ENCODE assay signal across 22 cellular contexts in genomic region chr10:86319626-86320025, GRCh38. TPM values are rescaled to one million over a fixed set of nuclear protein-coding genes. Genes with fewer than 3 reads are reported as not detected.
DNase-seq lines count a peak whose midpoint lies in the region; ATAC-seq and TF ChIP-seq lines count a peak whose summit lies in the region.
"Had no signal": no experiment of that assay in that cellular context is flagged by ENCODE, and none has a peak within 500 bp of the region (broad histone marks: within the 10 kb centered on the region; RNA-seq: fewer than 3 reads in every experiment).

No MANE protein-coding gene starts in this region.

- H3K36me3 ChIP-seq in heart right ventricle (no peaks in the 10 kb centered on the region), WERI-Rb-1 (no peaks in the 10 kb centered on the region), upper lobe of right lung (no peaks in the 10 kb centered on the region)
- H3K36me3 ChIP-seq: MG63 had no signal

- peaks cover 0 to 13% (median 0%) of the 10 kb centered on the region in 7 donors for H3K27me3 ChIP-seq in heart right ventricle
- no peaks in the 10 kb centered on the region for H3K27me3 ChIP-seq in WERI-Rb-1 (ENCODE audit: insufficient read depth, low read depth, severe bottlenecking)
- H3K27me3 ChIP-seq in upper lobe of right lung: no peaks in the 10 kb centered on the region

- H3K4me1 ChIP-seq in heart right ventricle (peaks cover 0 to 3% (median 0%) of the 10 kb centered on the region in 9 donors), upper lobe of right lung (no peaks in the 10 kb centered on the region)

- intact Hi-C loops in cardiac septum (cut with DNase I): no loop called here
- intact Hi-C loops in heart right ventricle (cut with DNase I): no loop called here
- intact Hi-C loops in upper lobe of right lung (cut with DNase I): no loop called here

- WGBS in heart right ventricle, 2 donors: 38 to 47% methylated on average over 3 of the region's 3 CpGs

- DNase-seq in cardiac septum (ENCODE audit: low spot score) (peak; percentile 54), heart right ventricle (no peak), WERI-Rb-1 (peak; percentile 8), mesenteric fat pad (ENCODE audit: low spot score) (peak; percentile 43), upper lobe of right lung (peak; percentile 10), NCI-H187 treated with DMSO at 0.1 percent for 48 hours (lab: John Stamatoyannopoulos, UW) (no peak)
- DNase-seq: EL, GF-D8, GOT3, MG63, NCI-H1092, NCI-H1436, NCI-H2081, NCI-H2171, NCI-H446, NCI-H526 had no signal

- H3K9me3 ChIP-seq in heart right ventricle (no peaks in the 10 kb centered on the region), WERI-Rb-1 (ENCODE audit: severe bottlenecking) (no peaks in the 10 kb centered on the region), upper lobe of right lung (no peaks in the 10 kb centered on the region)
- H3K9me3 ChIP-seq: MG63 had no signal

- TF ChIP-seq CTCF in heart right ventricle (IDR thresholded peaks at IDR 0.05) (no peak), WERI-Rb-1 (IDR thresholded peaks at IDR 0.05; ENCODE audit: low read depth, low read length) (no peak), upper lobe of right lung (IDR thresholded peaks at IDR 0.05) (no peak)

- H3K4me3 ChIP-seq in heart right ventricle (no peak overlapping the region), WERI-Rb-1 (ENCODE audit: low read depth, low read length) (no peak overlapping the region), upper lobe of right lung (no peak overlapping the region)
- H3K4me3 ChIP-seq: K562, MG63 had no signal

- ATAC-seq in heart right ventricle: no peak
- no peak for ATAC-seq in upper lobe of right lung
- ATAC-seq in HG02642 (IDR thresholded peaks at IDR 0.05; ENCODE audit: poor library complexity, unreplicated experiment): no peak
- ATAC-seq in HG03139 (IDR thresholded peaks at IDR 0.05; ENCODE audit: unreplicated experiment): no peak
- ATAC-seq: HCT116, K562, Panc1 had no signal

- H3K27ac ChIP-seq in heart right ventricle (no peak overlapping the region), WERI-Rb-1 (no peak overlapping the region), upper lobe of right lung (no peak overlapping the region)

RNA-seq across cellular contexts. Expression of gene GRID1, which starts 47.0 kb away (rescaled TPM):
- total RNA-seq in cardiac septum: 3.0 TPM
- 1 to 10 TPM in 9 of 10 donors, under 1 TPM in 1; 0.77 to 3.4 (median 1.9) TPM for total RNA-seq in heart right ventricle
- 1 to 10 TPM in 1 of 2 donors, under 1 TPM in 1; 0.44 to 1.2 TPM for polyA plus RNA-seq in heart right ventricle
- total RNA-seq in mesenteric fat pad: 2.1 TPM
- 3.0 TPM for total RNA-seq in upper lobe of right lung
- total RNA-seq: LHCN-M2 had no signal

Comparison
In these comparisons a context has a peak if more than half of its experiments do, and no peak if none do; other contexts are left out.
1. DNase-seq: peak in cardiac septum (single experiment), WERI-Rb-1 (single experiment), mesenteric fat pad (single experiment) and upper lobe of right lung (single experiment); none in heart right ventricle (0 of 2) and NCI-H187 treated with DMSO at 0.1 percent for 48 hours (single experiment).